29 cellular contexts compared by ENCODE assay signal in genomic region chr1:245693941-245694340, GRCh38.
"Had no signal": no experiment of that assay in that cellular context is flagged by ENCODE, and none has a peak within 500 bp of the region (broad histone marks: within the 10 kb centered on the region; RNA-seq: fewer than 3 reads in every experiment).

No MANE protein-coding gene starts in this region.

- H3K9me3 ChIP-seq: esophagus squamous epithelium had no signal

- H3K27ac Mint-ChIP-seq: activated CD4-positive, alpha-beta memory T cell treated with anti-CD3 and anti-CD28 coated beads, Interleukin-2, amount 10 ng/mL, durations not matched to agents 7 days and 5 days; activated CD4-positive, alpha-beta T cell treated with anti-CD3 and anti-CD28 coated beads, Interleukin-2, amount 10 ng/mL, durations not matched to agents 7 days and 5 days; activated naive CD4-positive, alpha-beta T cell treated with anti-CD3 and anti-CD28 coated beads, Interleukin-2, amount 10 ng/mL, durations not matched to agents 7 days and 5 days; activated naive CD4-positive, alpha-beta T cell treated with anti-CD3 and anti-CD28 coated beads, Interleukin-2, amount 50 U/mL, for 72 hours; activated naive CD8-positive, alpha-beta T cell treated with anti-CD3 and anti-CD28 coated beads, Interleukin-2, amount 10 ng/mL, durations not matched to agents 7 days and 5 days; activated T-cell treated with anti-CD3 and anti-CD28 coated beads, Interleukin-2, amount 50 U/mL, for 24 hours; activated T-cell treated with anti-CD3 and anti-CD28 coated beads, Interleukin-2, amount 50 U/mL, for 72 hours; effector memory CD8-positive, alpha-beta T cell had no signal

- H3K4me3 ChIP-seq: ascending aorta, breast epithelium, cardiac muscle cell, esophagus squamous epithelium, gastroesophageal sphincter had no signal

- H3K36me3 Mint-ChIP-seq: activated naive CD4-positive, alpha-beta T cell treated with anti-CD3 and anti-CD28 coated beads, Interleukin-2, amount 10 ng/mL, durations not matched to agents 7 days and 5 days; activated naive CD4-positive, alpha-beta T cell treated with anti-CD3 and anti-CD28 coated beads, Interleukin-2, amount 50 U/mL, for 72 hours; activated naive CD8-positive, alpha-beta T cell treated with anti-CD3 and anti-CD28 coated beads, Interleukin-2, amount 10 ng/mL, durations not matched to agents 7 days and 5 days had no signal

- H3K4me3 Mint-ChIP-seq: activated CD4-positive, alpha-beta memory T cell treated with anti-CD3 and anti-CD28 coated beads, Interleukin-2, amount 10 ng/mL, durations not matched to agents 7 days and 5 days; activated CD4-positive, alpha-beta T cell treated with anti-CD3 and anti-CD28 coated beads, Interleukin-2, amount 10 ng/mL, durations not matched to agents 7 days and 5 days; activated naive CD4-positive, alpha-beta T cell treated with anti-CD3 and anti-CD28 coated beads, Interleukin-2, amount 10 ng/mL, durations not matched to agents 7 days and 5 days; activated naive CD8-positive, alpha-beta T cell treated with anti-CD3 and anti-CD28 coated beads, Interleukin-2, amount 10 ng/mL, durations not matched to agents 7 days and 5 days; activated T-cell treated with anti-CD3 and anti-CD28 coated beads, Interleukin-2, amount 50 U/mL, for 24 hours; activated T-cell treated with anti-CD3 and anti-CD28 coated beads, Interleukin-2, amount 50 U/mL, for 72 hours; brain; central memory CD8-positive, alpha-beta T cell; effector memory CD8-positive, alpha-beta T cell had no signal

- H3K27ac ChIP-seq: ascending aorta, breast epithelium, cardiac muscle cell, epithelial cell of prostate, esophagus squamous epithelium, gastroesophageal sphincter had no signal

- H3K36me3 ChIP-seq: ascending aorta, breast epithelium, esophagus squamous epithelium, gastroesophageal sphincter had no signal

- H3K4me1 Mint-ChIP-seq: activated CD4-positive, alpha-beta memory T cell treated with anti-CD3 and anti-CD28 coated beads, Interleukin-2, amount 10 ng/mL, durations not matched to agents 7 days and 5 days; activated CD4-positive, alpha-beta T cell treated with anti-CD3 and anti-CD28 coated beads, Interleukin-2, amount 10 ng/mL, durations not matched to agents 7 days and 5 days; activated naive CD4-positive, alpha-beta T cell treated with anti-CD3 and anti-CD28 coated beads, Interleukin-2, amount 10 ng/mL, durations not matched to agents 7 days and 5 days; activated naive CD8-positive, alpha-beta T cell treated with anti-CD3 and anti-CD28 coated beads, Interleukin-2, amount 10 ng/mL, durations not matched to agents 7 days and 5 days; central memory CD8-positive, alpha-beta T cell had no signal

- ATAC-seq: activated naive CD4-positive, alpha-beta T cell treated with anti-CD3 and anti-CD28 coated beads, Interleukin-2, amount 50 U/mL, for 72 hours; activated T-cell treated with anti-CD3 and anti-CD28 coated beads, Interleukin-2, amount 50 U/mL, for 72 hours; effector memory CD8-positive, alpha-beta T cell; gastroesophageal sphincter had no signal

- H3K27me3 ChIP-seq: ascending aorta, breast epithelium, cardiac muscle cell, esophagus squamous epithelium, gastroesophageal sphincter had no signal

- H3K4me1 ChIP-seq: ascending aorta, breast epithelium, esophagus squamous epithelium, gastroesophageal sphincter had no signal

- DNase-seq: activated CD4-positive, alpha-beta memory T cell treated with anti-CD3 and anti-CD28 coated beads, Interleukin-2, amount 10 ng/mL, durations not matched to agents 7 days and 5 days; activated CD4-positive, alpha-beta T cell treated with anti-CD3 and anti-CD28 coated beads for 1 hour; activated CD4-positive, alpha-beta T cell treated with anti-CD3 and anti-CD28 coated beads for 4 hours; activated CD4-positive, alpha-beta T cell treated with anti-CD3 and anti-CD28 coated beads, Interleukin-2, amount 10 ng/mL, durations not matched to agents 7 days and 5 days; activated CD4-positive, alpha-beta T cell treated with anti-CD3 and anti-CD28 coated beads, Interleukin-2, amount 50 U/mL, for 4 hours; activated CD4-positive, CD25-positive, alpha-beta regulatory T cell; activated CD8-positive, alpha-beta memory T cell treated with anti-CD3 and anti-CD28 coated beads, Interleukin-2, amount 50 U/mL, for 48 hours; activated gamma-delta T cell; activated naive CD4-positive, alpha-beta T cell; activated naive CD4-positive, alpha-beta T cell treated with anti-CD3 and anti-CD28 coated beads, Interleukin-2, amount 10 ng/mL, durations not matched to agents 7 days and 5 days; activated naive CD8-positive, alpha-beta T cell treated with anti-CD3 and anti-CD28 coated beads, Interleukin-2, amount 10 ng/mL, durations not matched to agents 7 days and 5 days; activated T-cell treated with anti-CD3 and anti-CD28 coated beads for 4 hours; activated T-cell treated with anti-CD3 and anti-CD28 coated beads, Interleukin-2, amount 50 U/mL, for 24 hours; activated T-cell treated with anti-CD3 and anti-CD28 coated beads, Interleukin-2, amount 50 U/mL, for 72 hours; cortex of kidney; dermis blood vessel endothelial cell; effector CD4-positive, alpha-beta T cell; effector memory CD8-positive, alpha-beta T cell; esophagus squamous epithelium; foreskin melanocyte; T-helper 2 cell had no signal

- H3K27me3 Mint-ChIP-seq: activated CD4-positive, alpha-beta memory T cell treated with anti-CD3 and anti-CD28 coated beads, Interleukin-2, amount 10 ng/mL, durations not matched to agents 7 days and 5 days; activated CD4-positive, alpha-beta T cell treated with anti-CD3 and anti-CD28 coated beads, Interleukin-2, amount 10 ng/mL, durations not matched to agents 7 days and 5 days; effector memory CD8-positive, alpha-beta T cell had no signal

- H3K9me3 Mint-ChIP-seq: activated CD4-positive, alpha-beta memory T cell treated with anti-CD3 and anti-CD28 coated beads, Interleukin-2, amount 10 ng/mL, durations not matched to agents 7 days and 5 days; activated CD4-positive, alpha-beta T cell treated with anti-CD3 and anti-CD28 coated beads, Interleukin-2, amount 10 ng/mL, durations not matched to agents 7 days and 5 days; activated naive CD4-positive, alpha-beta T cell treated with anti-CD3 and anti-CD28 coated beads, Interleukin-2, amount 50 U/mL, for 72 hours; activated naive CD8-positive, alpha-beta T cell treated with anti-CD3 and anti-CD28 coated beads, Interleukin-2, amount 10 ng/mL, durations not matched to agents 7 days and 5 days; activated T-cell treated with anti-CD3 and anti-CD28 coated beads, Interleukin-2, amount 50 U/mL, for 24 hours; activated T-cell treated with anti-CD3 and anti-CD28 coated beads, Interleukin-2, amount 50 U/mL, for 72 hours; central memory CD8-positive, alpha-beta T cell; effector memory CD8-positive, alpha-beta T cell had no signal
